14 cellular contexts compared by ENCODE assay signal in genomic region chr11:729492-730074, GRCh38. TPM values are rescaled to one million over a fixed set of nuclear protein-coding genes. Genes with fewer than 3 reads are reported as not detected.
DNase-seq lines count a peak whose midpoint lies in the region; ATAC-seq, FAIRE-seq and TF ChIP-seq lines count a peak whose summit lies in the region.
"Had no signal": no experiment of that assay in that cellular context is flagged by ENCODE, and none has a peak within 500 bp of the region (broad histone marks: within the 10 kb centered on the region; RNA-seq: fewer than 3 reads in every experiment).

No MANE protein-coding gene starts in this region.

- peaks cover 5% of the 10 kb centered on the region for H4K20me1 ChIP-seq in neural progenitor cell (ENCODE audit: low read depth)

- peaks cover 9% of the 10 kb centered on the region for H3K9me3 Mint-ChIP-seq in neural progenitor cell
- no peaks in the 10 kb centered on the region for H3K9me3 Mint-ChIP-seq in endothelial cell (ENCODE audit: unreplicated experiment)
- H3K9me3 Mint-ChIP-seq: activated naive CD4-positive, alpha-beta T cell treated with anti-CD3 and anti-CD28 coated beads for 36 hours had no signal

- no peak overlapping the region for H3K4me2 ChIP-seq in neural progenitor cell

- no peaks in the 10 kb centered on the region for H3K9me3 ChIP-seq in neural progenitor cell (ENCODE audit: low read depth)
- H3K9me3 ChIP-seq: uterus had no signal

- no peak for TF ChIP-seq CTCF in HL-60 (IDR thresholded peaks at IDR 0.05; ENCODE audit: insufficient read depth, low read length)
- TF ChIP-seq CTCF in bronchial epithelial cell (IDR thresholded peaks at IDR 0.05; ENCODE audit: insufficient read depth, low read length, severe bottlenecking) = no peak
- TF ChIP-seq CTCF in neural progenitor cell (IDR thresholded peaks at IDR 0.05) = no peak
- TF ChIP-seq CTCF in endothelial cell (IDR thresholded peaks at IDR 0.05; ENCODE audit: unreplicated experiment) = no peak

- no peak overlapping the region for H2AFZ ChIP-seq in neural progenitor cell (replicated peaks)

- no peak for ATAC-seq in HG03159 (IDR thresholded peaks at IDR 0.05; ENCODE audit: unreplicated experiment)

- FAIRE-seq in bronchial epithelial cell (lab: Jason Lieb, UNC) = no peak
- FAIRE-seq: colon, islet of Langerhans had no signal

- H3K27me3 Mint-ChIP-seq in neural progenitor cell (ENCODE audit: insufficient read depth, low read depth) = peaks cover 22% of the 10 kb centered on the region
- H3K27me3 Mint-ChIP-seq in endothelial cell (ENCODE audit: unreplicated experiment) = peaks cover 2% of the 10 kb centered on the region

- H3K36me3 ChIP-seq in bronchial epithelial cell (ENCODE audit: control insufficient read depth, insufficient read depth, low read length) = peaks cover 10% of the 10 kb centered on the region
- H3K36me3 ChIP-seq in neural progenitor cell = no peaks in the 10 kb centered on the region
- H3K36me3 ChIP-seq: uterus had no signal

- H3F3A ChIP-seq in neural progenitor cell (ENCODE audit: low read depth) = peaks cover 5% of the 10 kb centered on the region

- DNase-seq in HL-60 (ENCODE audit: low read depth in 1 of 2, low spot score in 1 of 2) (peak; percentile 45 to 71), bronchial epithelial cell (ENCODE audit: low read depth) (peak; percentile 37), neural progenitor cell (ENCODE audit: low spot score) (no peak), endothelial cell (ENCODE audit: low spot score) (no peak), NCI-H1436 treated with DMSO at 0.1 percent for 48 hours (lab: John Stamatoyannopoulos, UW) (no peak)
- DNase-seq: activated naive CD4-positive, alpha-beta T cell treated with anti-CD3 and anti-CD28 coated beads for 36 hours; AML-193; NCI-H226; stimulated activated CD4-positive, alpha-beta T cell treated with anti-CD3 and anti-CD28 coated beads, Interleukin-12 subunit alpha, Interleukin-12 subunit beta, amount 100 ng/mL, for 4 hours; T1000; uterus had no signal

- peak overlapping the region; percentile 57 for H3K4me3 Mint-ChIP-seq in neural progenitor cell
- no peak overlapping the region for H3K4me3 Mint-ChIP-seq in endothelial cell (ENCODE audit: unreplicated experiment)
- H3K4me3 Mint-ChIP-seq: activated naive CD4-positive, alpha-beta T cell treated with anti-CD3 and anti-CD28 coated beads for 36 hours had no signal

- H3K27ac ChIP-seq in HL-60 (replicated peaks) = peak overlapping the region; percentile 83
- no peak overlapping the region for H3K27ac ChIP-seq in neural progenitor cell
- H3K27ac ChIP-seq: uterus had no signal

- peaks cover 5% of the 10 kb centered on the region for H3K4me1 Mint-ChIP-seq in neural progenitor cell
- H3K4me1 Mint-ChIP-seq in endothelial cell (ENCODE audit: unreplicated experiment) = no peaks in the 10 kb centered on the region

- H3K4me1 ChIP-seq in neural progenitor cell = peaks cover 7% of the 10 kb centered on the region

- no peak overlapping the region for H3K9ac ChIP-seq in neural progenitor cell

- H3K27ac Mint-ChIP-seq in neural progenitor cell (no peak overlapping the region), endothelial cell (ENCODE audit: unreplicated experiment) (no peak overlapping the region)
- H3K27ac Mint-ChIP-seq: activated naive CD4-positive, alpha-beta T cell treated with anti-CD3 and anti-CD28 coated beads for 36 hours had no signal

- H3K4me3 ChIP-seq in HL-60 (replicated peaks; ENCODE audit: insufficient read depth, low read length) (no peak overlapping the region; the same call in 1 of the 2 replicates), bronchial epithelial cell (ENCODE audit: low read depth, low read length) (no peak overlapping the region), neural progenitor cell (no peak overlapping the region)
- H3K4me3 ChIP-seq: uterus had no signal

- H3K36me3 Mint-ChIP-seq in neural progenitor cell (no peaks in the 10 kb centered on the region), endothelial cell (ENCODE audit: low read depth, unreplicated experiment) (no peaks in the 10 kb centered on the region)

- H3K27me3 ChIP-seq in HL-60 (ENCODE audit: insufficient read depth, poor library complexity, severe bottlenecking) (no peaks in the 10 kb centered on the region), bronchial epithelial cell (ENCODE audit: control insufficient read depth, insufficient read depth, low read length) (no peaks in the 10 kb centered on the region), neural progenitor cell (peaks cover 33% of the 10 kb centered on the region)
- H3K27me3 ChIP-seq: uterus had no signal

- no peaks in the 10 kb centered on the region for H3K79me2 ChIP-seq in neural progenitor cell (ENCODE audit: low read depth)

RNA-seq across cellular contexts. Expression of gene TALDO1, which starts 17.7 kb away (rescaled TPM):
- total RNA-seq in bronchial epithelial cell (251 and 253 TPM in 2 replicates), neural progenitor cell (ENCODE audit: low replicate concordance) (101 and 114 TPM in 2 replicates), endothelial cell (ENCODE audit: unreplicated experiment) (123 TPM)

RNA-seq across cellular contexts. Expression of gene EPS8L2, which starts 23.6 kb away (rescaled TPM):
- total RNA-seq in bronchial epithelial cell (105 and 169 TPM in 2 replicates), neural progenitor cell (ENCODE audit: low replicate concordance) (3.3 and 11.0 TPM in 2 replicates), endothelial cell (ENCODE audit: unreplicated experiment) (8.0 TPM)

RNA-seq across cellular contexts. Expression of gene TMEM80, which starts 34.0 kb away (rescaled TPM):
- total RNA-seq in bronchial epithelial cell = 9.0 and 28.8 TPM in 2 replicates
- total RNA-seq in neural progenitor cell (ENCODE audit: low replicate concordance) = 38.7 and 42.7 TPM in 2 replicates
- total RNA-seq in endothelial cell (ENCODE audit: unreplicated experiment) = 22.9 TPM

RNA-seq across cellular contexts. Expression of gene DEAF1, which starts 34.6 kb away (rescaled TPM):
- total RNA-seq in bronchial epithelial cell (23.4 and 26.9 TPM in 2 replicates), neural progenitor cell (ENCODE audit: low replicate concordance) (38.4 and 66.4 TPM in 2 replicates), endothelial cell (ENCODE audit: unreplicated experiment) (118 TPM)

RNA-seq across cellular contexts. Expression of gene GATD1, which starts 47.7 kb away (rescaled TPM):
- 17.9 and 18.7 TPM in 2 replicates for total RNA-seq in bronchial epithelial cell
- total RNA-seq in neural progenitor cell (ENCODE audit: low replicate concordance) = 24.1 and 52.9 TPM in 2 replicates
- 36.5 TPM for total RNA-seq in endothelial cell (ENCODE audit: unreplicated experiment)

Comparison
In these comparisons a context has a peak if more than half of its experiments do, and no peak if none do; other contexts are left out.
1. DNase-seq: peak in HL-60 (2 of 2) and bronchial epithelial cell (single experiment); none in neural progenitor cell (single experiment), endothelial cell (single experiment) and NCI-H1436 treated with DMSO at 0.1 percent for 48 hours (single experiment).